ENCODE assay signal across 11 cellular contexts in the genomic region with DNA sequence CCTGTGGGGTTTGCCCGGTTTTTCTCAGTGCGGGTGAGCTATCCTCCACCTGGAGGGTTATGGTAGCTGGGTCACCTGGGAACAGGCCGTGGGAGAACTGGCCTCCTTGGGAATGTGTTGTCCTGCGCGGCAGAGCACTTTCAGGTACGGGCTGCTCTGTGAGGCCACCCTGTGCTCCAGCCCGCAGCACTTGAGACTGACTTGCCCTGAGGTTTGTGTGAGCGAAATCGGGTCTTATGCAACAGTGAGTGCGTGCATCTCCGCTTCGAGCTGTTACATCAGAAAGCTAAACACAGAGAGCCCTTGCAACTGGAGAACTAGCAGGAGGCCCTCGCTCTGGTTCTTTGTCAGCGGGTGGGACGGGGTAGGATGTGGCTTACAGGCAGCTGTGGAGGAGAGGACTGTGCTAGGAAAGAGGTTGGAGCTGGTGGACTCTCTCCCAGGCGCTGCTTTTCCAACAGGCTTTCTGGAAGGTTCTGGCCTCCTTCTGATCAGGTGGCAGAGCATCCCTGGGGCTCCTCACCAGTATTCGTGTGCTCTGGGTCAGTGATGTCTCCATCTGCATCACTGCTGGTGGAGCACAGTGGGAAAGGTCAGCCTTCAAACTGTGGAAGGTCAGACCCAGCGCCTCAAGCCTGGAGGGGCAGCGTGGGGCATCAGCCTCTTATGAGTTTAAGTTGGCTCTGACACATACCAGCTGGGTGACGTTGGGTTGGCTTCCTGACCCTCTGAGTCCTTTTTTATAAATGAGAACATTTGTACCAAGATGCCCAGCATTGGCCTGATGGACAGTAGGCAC.
A peak's percentile ranks its signal among the peaks of the same experiment; 100 is the strongest.
DNase-seq lines count a peak whose midpoint lies in the region; ATAC-seq, FAIRE-seq and TF ChIP-seq lines count a peak whose summit lies in the region.
"Had no signal": no experiment of that assay in that cellular context is flagged by ENCODE, and none has a peak within 500 bp of the region (broad histone marks: within the 10 kb centered on the region; RNA-seq: fewer than 3 reads in every experiment).

No MANE protein-coding gene starts in this region.

- FAIRE-seq in A549 (lab: Jason Lieb, UNC): no peak

- TF ChIP-seq CTCF in A549 (IDR thresholded peaks at IDR 0.05) (no peak), NB4 (IDR thresholded peaks at IDR 0.05; ENCODE audit: low read depth, low read length) (no peak), dorsolateral prefrontal cortex (IDR thresholded peaks at IDR 0.05 in 54 of 56, conservative IDR thresholded peaks at IDR 0.05 in 2 of 56; ENCODE audit: low read depth in 1 of 56, partially characterized antibody in 56 of 56) (no peak)

- no peak for TF ChIP-seq POLR2A in A549 (IDR thresholded peaks at IDR 0.05; ENCODE audit: low read length)
- TF ChIP-seq POLR2A in NB4 (IDR thresholded peaks at IDR 0.05; ENCODE audit: extremely low read depth, insufficient read length): no peak
- no peak for TF ChIP-seq POLR2A in GM18505 (IDR thresholded peaks at IDR 0.05; ENCODE audit: borderline replicate concordance, extremely low read depth, insufficient read depth, insufficient read length)

- no peak overlapping the region; the same call in 1 of the 3 replicates for H3K4me2 ChIP-seq in A549

- H3K27ac ChIP-seq in A549 (peak overlapping the region; percentile 70 to 84), dorsolateral prefrontal cortex (peak overlapping the region in 52 of 59 donors; percentile 16 to 87 (median 70))
- H3K27ac ChIP-seq: BLaER1 had no signal

- CTCF ChIA-PET in A549 (lab: Yijun Ruan, JAX): interaction anchor here (0.6 to 3.7 kb wide), 10 partner anchors 11 to 152 kb away, joined by 3 to 15 read pairs (median 4); no protein-coding TSS in a partner anchor

- TF ChIP-seq EP300 in A549 (IDR thresholded peaks at IDR 0.05): no peak

- 94% methylated on average over 20 of the region's 20 CpGs for WGBS in A549 (ENCODE audit: missing lambda C conversion rate)

- TF ChIP-seq RAD21 in A549 (conservative IDR thresholded peaks at IDR 0.05 in 1 of 2, IDR thresholded peaks at IDR 0.05 in 1 of 2): no peak

- POLR2A ChIA-PET in A549 (lab: Yijun Ruan, JAX): interaction anchor here (0.6 to 1.7 kb wide), 2 partner anchors 8 to 31 kb away, joined by 3 to 8 read pairs; no protein-coding TSS in a partner anchor

- no peak for DNase-seq in A549 (ENCODE audit: low read depth in 1 of 2, low spot score in 1 of 2)
- peak; percentile 99 for DNase-seq in NB4 (ENCODE audit: low read depth)
- DNase-seq in dorsolateral prefrontal cortex: peak in 3 of 10 donors; percentile 48 to 63 (median 54)
- DNase-seq in mesenteric fat pad (ENCODE audit: low spot score): peak; percentile 88
- no peak for DNase-seq in effector CD4-positive, alpha-beta T cell
- DNase-seq: immature natural killer cell, NCI-H187 treated with DMSO at 0.1 percent for 48 hours had no signal

- no peak for ATAC-seq in A549
- ATAC-seq in GM18505 (IDR thresholded peaks at IDR 0.05; ENCODE audit: unreplicated experiment): no peak
- ATAC-seq in GM18873 (IDR thresholded peaks at IDR 0.05; ENCODE audit: low FRiP score, unreplicated experiment): no peak
- no peak for ATAC-seq in GM18861 (IDR thresholded peaks at IDR 0.05; ENCODE audit: unreplicated experiment)

- H3K27me3 ChIP-seq in dorsolateral prefrontal cortex: no peaks in the 10 kb centered on the region
- H3K27me3 ChIP-seq: BLaER1 had no signal

- no peak overlapping the region for H3K4me3 ChIP-seq in A549
- peak overlapping the region; percentile 26 for H3K4me3 ChIP-seq in NB4 (ENCODE audit: low read depth, low read length)
- no peak overlapping the region for H3K4me3 ChIP-seq in dorsolateral prefrontal cortex
- H3K4me3 ChIP-seq: BLaER1 had no signal

- peaks cover 95% of the 10 kb centered on the region for H3K4me1 ChIP-seq in A549

- intact Hi-C loops in dorsolateral prefrontal cortex (cut with DNase I): no loop called here

- no peaks in the 10 kb centered on the region for H3K9me3 ChIP-seq in A549
- H3K9me3 ChIP-seq: BLaER1 had no signal

TF ChIP-seq in A549, 52 proteins besides CTCF, POLR2A, EP300 and RAD21:
- TF ChIP-seq CEBPB (IDR thresholded peaks at IDR 0.05): peak in 1 of 2 experiments; percentile 46; a peak in 1 of 4 replicates
- TF ChIP-seq CBX8 (IDR thresholded peaks at IDR 0.05): no peak

Comparison
In these comparisons a context has a peak if more than half of its experiments do, and no peak if none do; other contexts are left out.
1. DNase-seq: peak in NB4 (single experiment) and mesenteric fat pad (single experiment); none in A549 (0 of 2) and effector CD4-positive, alpha-beta T cell (single experiment).